Comparison of ENCODE assay signal across 22 cellular contexts in genomic region chr19:30710721-30711120, GRCh38.
A peak's percentile ranks its signal among the peaks of the same experiment; 100 is the strongest.
DNase-seq lines count a peak whose midpoint lies in the region; TF ChIP-seq lines count a peak whose summit lies in the region.
"Had no signal": no experiment of that assay in that cellular context is flagged by ENCODE, and none has a peak within 500 bp of the region (broad histone marks: within the 10 kb centered on the region; RNA-seq: fewer than 3 reads in every experiment).

No MANE protein-coding gene starts in this region.

- H3K9me3 ChIP-seq in SJCRH30 (replicated peaks) (no peaks in the 10 kb centered on the region), MM.1S (replicated peaks; ENCODE audit: insufficient read depth, low read length) (no peaks in the 10 kb centered on the region)
- H3K9me3 ChIP-seq: BLaER1 treated with 17β-estradiol and CSF1 and Interleukin-3, amounts not matched to agents 10 nM and 100 nM; Caco-2; HAP-1; SJSA1 had no signal

- H3K36me3 ChIP-seq in SJCRH30 = no peaks in the 10 kb centered on the region
- no peaks in the 10 kb centered on the region for H3K36me3 ChIP-seq in MM.1S (replicated peaks; ENCODE audit: insufficient read depth, low read length)
- H3K36me3 ChIP-seq: BLaER1 treated with 17β-estradiol and CSF1 and Interleukin-3, amounts not matched to agents 10 nM and 100 nM; HAP-1; SJSA1 had no signal

- no peaks in the 10 kb centered on the region for H4K20me1 ChIP-seq in MM.1S (ENCODE audit: insufficient read depth, low read length)
- H4K20me1 ChIP-seq: BLaER1 treated with 17β-estradiol and CSF1 and Interleukin-3, amounts not matched to agents 10 nM and 100 nM had no signal

- TF ChIP-seq CTCF in foreskin fibroblast (IDR thresholded peaks at IDR 0.05; ENCODE audit: low read depth, low read length) (no peak), MM.1S (IDR thresholded peaks at IDR 0.05; ENCODE audit: low read length) (no peak)

- no peaks in the 10 kb centered on the region for H3F3A ChIP-seq in MM.1S (ENCODE audit: insufficient read depth, low read length)

- H3K27ac ChIP-seq in SJCRH30 = peak overlapping the region; percentile 92
- H3K27ac ChIP-seq in MM.1S (ENCODE audit: low read length) = no peak overlapping the region
- H3K27ac ChIP-seq: BLaER1 treated with 17β-estradiol and CSF1 and Interleukin-3, amounts not matched to agents 10 nM and 100 nM; SJSA1 had no signal

- no peak overlapping the region for H2AFZ ChIP-seq in MM.1S (ENCODE audit: low read length)

- H3K9ac ChIP-seq in MM.1S (ENCODE audit: low read length) = no peak overlapping the region
- H3K9ac ChIP-seq: BLaER1 treated with 17β-estradiol and CSF1 and Interleukin-3, amounts not matched to agents 10 nM and 100 nM had no signal

- H3K4me3 ChIP-seq in SJCRH30 (peak overlapping the region; percentile 55), foreskin fibroblast (ENCODE audit: low read depth in 1 of 2, low read length in 2 of 2) (no peak overlapping the region), MM.1S (ENCODE audit: low read length) (no peak overlapping the region)
- H3K4me3 ChIP-seq: BLaER1 treated with 17β-estradiol and CSF1 and Interleukin-3, amounts not matched to agents 10 nM and 100 nM; HAP-1; SJSA1 had no signal

- peak; percentile 24 for DNase-seq in NCI-H2107 treated with DMSO at 0.1 percent for 48 hours (lab: John Stamatoyannopoulos, UW; ENCODE audit: unreplicated experiment)
- no peak for DNase-seq in NCI-H2107 (lab: John Stamatoyannopoulos, UW)
- DNase-seq in SJCRH30 = peak; percentile 87 to 90
- peak; percentile 60 for DNase-seq in left kidney (ENCODE audit: low read depth, low spot score)
- DNase-seq in foreskin fibroblast = no peak
- DNase-seq in NCI-H2196 treated with DMSO at 0.1 percent for 48 hours (lab: John Stamatoyannopoulos, UW; ENCODE audit: unreplicated experiment) = no peak
- no peak for DNase-seq in LoVo (ENCODE audit: low spot score)
- no peak for DNase-seq in MM.1S
- DNase-seq: 8988T; Caco-2; CD4-positive, alpha-beta memory T cell; EL; GF-D8; KBM-7; NCI-H1694 treated with DMSO at 0.1 percent for 48 hours; NCI-H2081 treated with DMSO at 0.1 percent for 48 hours; NCI-H524 treated with DMSO at 0.1 percent for 48 hours; OCI-M1; T-helper 1 cell had no signal

- H3K79me2 ChIP-seq in MM.1S (ENCODE audit: low read length) = no peaks in the 10 kb centered on the region

- peaks cover 24% of the 10 kb centered on the region for H3K4me1 ChIP-seq in SJCRH30
- no peaks in the 10 kb centered on the region for H3K4me1 ChIP-seq in MM.1S (ENCODE audit: low read length)
- H3K4me1 ChIP-seq: BLaER1 treated with 17β-estradiol and CSF1 and Interleukin-3, amounts not matched to agents 10 nM and 100 nM; Caco-2; SJSA1 had no signal

- H3K27me3 ChIP-seq in SJCRH30 (no peaks in the 10 kb centered on the region), MM.1S (replicated peaks; ENCODE audit: insufficient read depth, low read length) (peaks cover 71% of the 10 kb centered on the region)
- H3K27me3 ChIP-seq: BLaER1 treated with 17β-estradiol and CSF1 and Interleukin-3, amounts not matched to agents 10 nM and 100 nM; SJSA1 had no signal

- H3K4me2 ChIP-seq in MM.1S (ENCODE audit: low read depth, low read length) = no peak overlapping the region
- H3K4me2 ChIP-seq: BLaER1 treated with 17β-estradiol and CSF1 and Interleukin-3, amounts not matched to agents 10 nM and 100 nM had no signal

- no peaks in the 10 kb centered on the region for H3K9me2 ChIP-seq in MM.1S (replicated peaks; ENCODE audit: insufficient read depth, low read length)

Comparison
In these comparisons a context has a peak if more than half of its experiments do, and no peak if none do; other contexts are left out.
1. DNase-seq: peak in NCI-H2107 treated with DMSO at 0.1 percent for 48 hours (single experiment), SJCRH30 (2 of 2) and left kidney (single experiment); none in NCI-H2107 (single experiment), foreskin fibroblast (0 of 2), NCI-H2196 treated with DMSO at 0.1 percent for 48 hours (single experiment), LoVo (single experiment) and MM.1S (single experiment).